Comparison of ENCODE assay signal across 1 cellular context in genomic region chr16:2081685-2082084, GRCh38.
TF ChIP-seq lines count a peak whose summit lies in the region.

No MANE protein-coding gene starts in this region.

TF ChIP-seq in HEK293, 187 proteins besides CTCF, POLR2A, EP300 and RAD21 (continued from another document):
- TF ChIP-seq ZNF792 (tag by site-specific recombination; IDR thresholded peaks at IDR 0.05) = no peak
- peak; percentile 37; the same call in 1 of the 2 replicates for TF ChIP-seq ZIC2 (tag by site-specific recombination; IDR thresholded peaks at IDR 0.05)
- no peak for TF ChIP-seq ZNF585B (tag by site-specific recombination; IDR thresholded peaks at IDR 0.05)
- TF ChIP-seq ZFHX2 (tag by site-specific recombination; conservative IDR thresholded peaks at IDR 0.05) = peak; percentile 83
- no peak for TF ChIP-seq RBAK (tag by site-specific recombination; IDR thresholded peaks at IDR 0.05)
- no peak for TF ChIP-seq ZNF10 (tag by site-specific recombination; IDR thresholded peaks at IDR 0.05)
